Comparison of ENCODE assay signal across 18 cellular contexts in genomic region chr3:5314897-5315296, GRCh38.
"Had no signal": no experiment of that assay in that cellular context is flagged by ENCODE, and none has a peak within 500 bp of the region (broad histone marks: within the 10 kb centered on the region; RNA-seq: fewer than 3 reads in every experiment).

No MANE protein-coding gene starts in this region.

- H3K27ac ChIP-seq: adrenal gland, gastrocnemius medialis, left ventricle myocardium inferior, vagina had no signal

- DNase-seq: activated B cell treated with CpG ODN at 0.5 μM for 24 hours; activated CD4-positive, alpha-beta T cell treated with anti-CD3 and anti-CD28 coated beads for 4 hours; activated CD8-positive, alpha-beta T cell treated with anti-CD3 and anti-CD28 coated beads for 36 hours; activated naive CD4-positive, alpha-beta T cell treated with anti-CD3 and anti-CD28 coated beads for 36 hours; activated T-cell treated with anti-CD3 and anti-CD28 coated beads, Interleukin-2, amount 50 U/mL, for 24 hours; adrenal gland; effector CD8-positive, alpha-beta T cell; gastrocnemius medialis; head of caudate nucleus; kidney; left ventricle myocardium inferior; nephron progenitor cell; nucleus accumbens; stimulated activated CD4-positive, alpha-beta T cell treated with anti-CD3 and anti-CD28 coated beads, Interleukin-12 subunit alpha, Interleukin-12 subunit beta, amount 100 ng/mL, for 4 hours; stimulated activated CD4-positive, alpha-beta T cell treated with anti-CD3 and anti-CD28 coated beads, Interleukin-2, amount 100 ng/mL, for 24 hours; T-helper 9 cell; trophoblast cell had no signal
